30 cellular contexts compared by ENCODE assay signal in the genomic region with DNA sequence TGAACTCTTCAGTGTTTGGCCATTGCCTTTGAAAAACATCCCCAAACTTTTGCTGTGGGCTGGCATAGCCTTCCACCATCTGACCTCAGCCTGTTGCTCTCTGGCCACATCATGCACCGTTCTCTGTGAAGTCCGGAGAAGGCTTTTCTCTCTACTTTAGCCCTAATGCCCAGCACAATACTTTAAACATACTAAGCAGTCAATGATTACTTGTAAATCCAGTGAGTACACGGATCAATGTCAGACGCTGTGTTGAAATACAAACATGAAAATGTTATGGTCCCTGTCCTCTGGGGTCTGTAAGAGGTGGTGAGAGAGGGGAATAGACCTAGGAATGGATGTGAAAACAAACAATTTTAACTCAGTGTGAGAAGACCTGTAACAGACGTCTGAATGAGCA.
"Had no signal": no experiment of that assay in that cellular context is flagged by ENCODE, and none has a peak within 500 bp of the region (broad histone marks: within the 10 kb centered on the region; RNA-seq: fewer than 3 reads in every experiment).

No MANE protein-coding gene starts in this region.

- ATAC-seq: left cardiac atrium; left lung; lower lobe of right lung; naive thymus-derived CD8-positive, alpha-beta T cell; pancreas; right cardiac atrium; stimulated activated effector memory CD8-positive, alpha-beta T cell treated with anti-CD3 and anti-CD28 coated beads, Interleukin-12 subunit alpha, Interleukin-12 subunit beta, amount 100 ng/mL, for 72 hours; upper lobe of right lung had no signal

- H3K27ac ChIP-seq: hepatocyte, left lung, lower lobe of right lung, pancreas, prostate gland, sigmoid colon, spleen, suprapubic skin, thoracic aorta, tibial artery, upper lobe of right lung had no signal

- H3K4me2 ChIP-seq: hepatocyte had no signal

- H3K9me3 Mint-ChIP-seq: neural crest cell had no signal

- H3K36me3 ChIP-seq: left lung, lower lobe of right lung, pancreas, prostate gland, sigmoid colon, spleen, suprapubic skin, thoracic aorta, tibial artery, upper lobe of right lung had no signal

- H3K9me3 ChIP-seq: left lung, lower lobe of right lung, pancreas, prostate gland, sigmoid colon, spleen, suprapubic skin, thoracic aorta, tibial artery, upper lobe of right lung had no signal

- H3K4me1 Mint-ChIP-seq: naive thymus-derived CD8-positive, alpha-beta T cell; nephron; stimulated activated effector memory CD8-positive, alpha-beta T cell treated with anti-CD3 and anti-CD28 coated beads, Interleukin-12 subunit alpha, Interleukin-12 subunit beta, amount 100 ng/mL, for 72 hours had no signal

- H3K27me3 Mint-ChIP-seq: naive thymus-derived CD8-positive, alpha-beta T cell; stimulated activated naive CD8-positive, alpha-beta T cell treated with anti-CD3 and anti-CD28 coated beads, Interleukin-15, Interleukin-2, amounts not matched to agents 100 ng/mL and 50 ng/mL, for 24 hours had no signal

- FAIRE-seq: keratinocyte, pancreas, small intestine, urothelium cell line had no signal

- DNase-seq: kidney glomerular epithelial cell; left cardiac atrium; left lung; lower lobe of right lung; mammary epithelial cell; mesenchymal stem cell; naive thymus-derived CD8-positive, alpha-beta T cell; nucleus accumbens; pancreas; posterior cingulate gyrus; retina; right cardiac atrium; sigmoid colon; small intestine; spleen; stimulated activated CD4-positive, alpha-beta T cell treated with anti-CD3 and anti-CD28 coated beads, Interleukin-4, amount 100 ng/mL, for 24 hours; stimulated activated naive CD4-positive, alpha-beta T cell; tibial artery; trophoblast cell; upper lobe of right lung had no signal

- H3K4me3 ChIP-seq: hepatocyte, left lung, lower lobe of right lung, pancreas, prostate gland, sigmoid colon, spleen, suprapubic skin, thoracic aorta, tibial artery, upper lobe of right lung had no signal

- H3K27ac Mint-ChIP-seq: naive thymus-derived CD8-positive, alpha-beta T cell; nephron; stimulated activated effector memory CD8-positive, alpha-beta T cell treated with anti-CD3 and anti-CD28 coated beads, Interleukin-12 subunit alpha, Interleukin-12 subunit beta, amount 100 ng/mL, for 72 hours; stimulated activated naive CD8-positive, alpha-beta T cell treated with anti-CD3 and anti-CD28 coated beads, Interleukin-15, Interleukin-2, amounts not matched to agents 100 ng/mL and 50 ng/mL, for 24 hours had no signal

- H2AFZ ChIP-seq: hepatocyte had no signal

- H3K4me1 ChIP-seq: left lung, pancreas, prostate gland, sigmoid colon, suprapubic skin, upper lobe of right lung had no signal

- H3K4me3 Mint-ChIP-seq: naive thymus-derived CD8-positive, alpha-beta T cell; nephron; neural crest cell; stimulated activated effector memory CD8-positive, alpha-beta T cell treated with anti-CD3 and anti-CD28 coated beads, Interleukin-12 subunit alpha, Interleukin-12 subunit beta, amount 100 ng/mL, for 72 hours; stimulated activated naive CD8-positive, alpha-beta T cell treated with anti-CD3 and anti-CD28 coated beads, Interleukin-15, Interleukin-2, amounts not matched to agents 100 ng/mL and 50 ng/mL, for 24 hours had no signal

- H3K36me3 Mint-ChIP-seq: naive thymus-derived CD8-positive, alpha-beta T cell; stimulated activated effector memory CD8-positive, alpha-beta T cell treated with anti-CD3 and anti-CD28 coated beads, Interleukin-12 subunit alpha, Interleukin-12 subunit beta, amount 100 ng/mL, for 72 hours had no signal

- H3K79me2 ChIP-seq: hepatocyte had no signal

- H3K27me3 ChIP-seq: hepatocyte, left lung, pancreas, sigmoid colon, spleen, suprapubic skin, tibial artery, upper lobe of right lung had no signal
